Comparison of ENCODE assay signal across 1 cellular context in genomic region chr17:45487704-45488103, GRCh38.
TF ChIP-seq lines count a peak whose summit lies in the region.

No MANE protein-coding gene starts in this region.

TF ChIP-seq in endothelial cell of umbilical vein, 7 proteins besides CTCF, POLR2A, EP300 and RAD21 (continued from another document):
- peak; percentile 60 for TF ChIP-seq FOS (IDR thresholded peaks at IDR 0.05; ENCODE audit: borderline replicate concordance, insufficient read depth, low read length)
